ENCODE assay signal across 20 cellular contexts in the genomic region with DNA sequence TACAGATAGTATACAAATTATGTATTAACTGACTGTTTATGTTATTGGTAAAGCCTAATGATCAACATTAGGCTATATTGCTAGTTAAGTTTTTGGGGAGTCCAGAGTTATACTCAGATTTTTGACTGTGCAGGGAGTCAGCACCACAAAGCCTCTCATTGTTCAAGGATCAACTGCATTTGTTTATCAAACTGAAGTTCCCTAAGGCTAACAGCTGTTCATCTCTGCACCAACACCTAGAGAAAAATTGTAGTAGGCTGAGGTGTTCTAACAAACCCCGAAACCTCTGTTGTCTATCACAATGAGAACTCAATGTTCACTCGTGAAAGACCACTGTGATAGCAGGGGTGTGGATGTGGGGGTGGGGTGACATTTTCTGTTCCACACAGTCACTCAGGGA.
DNase-seq lines count a peak whose midpoint lies in the region; ATAC-seq and TF ChIP-seq lines count a peak whose summit lies in the region.
"Had no signal": no experiment of that assay in that cellular context is flagged by ENCODE, and none has a peak within 500 bp of the region (broad histone marks: within the 10 kb centered on the region; RNA-seq: fewer than 3 reads in every experiment).

No MANE protein-coding gene starts in this region.

- H2AFZ ChIP-seq in mammary epithelial cell (ENCODE audit: low read depth, low read length) = no peak overlapping the region

- DNase-seq in mammary epithelial cell = peak; percentile 61
- DNase-seq in MCF 10A (ENCODE audit: unreplicated experiment) = no peak
- DNase-seq in LHCN-M2 (ENCODE audit: low read depth) = peak; percentile 48
- DNase-seq in NCI-H526 treated with DMSO at 0.1 percent for 48 hours (lab: John Stamatoyannopoulos, UW) = peak; percentile 3
- DNase-seq in foreskin keratinocyte = no peak
- DNase-seq: AML-193; Caco-2; Calu3; CD4-positive, alpha-beta T cell; CD8-positive, alpha-beta T cell; DMS79 treated with DMSO at 0.1 percent for 48 hours; GF-D8 had no signal

- dilution Hi-C loops in mammary epithelial cell (cut with HindIII; ENCODE audit: low sequenced_read_pairs) = no loop called here

- H3K9me3 Mint-ChIP-seq in MCF 10A (ENCODE audit: unreplicated experiment) = no peaks in the 10 kb centered on the region
- H3K9me3 Mint-ChIP-seq: CD4-positive, alpha-beta T cell had no signal

- no peaks in the 10 kb centered on the region for H3K27me3 ChIP-seq in mammary epithelial cell (ENCODE audit: insufficient read depth, low read length)
- no peaks in the 10 kb centered on the region for H3K27me3 ChIP-seq in foreskin keratinocyte
- H3K27me3 ChIP-seq: BLaER1 treated with 17β-estradiol and CSF1 and Interleukin-3, amounts not matched to agents 10 nM and 100 nM had no signal

- in situ Hi-C loops in mammary epithelial cell (cut with MboI; ENCODE audit: low sequenced_read_pairs in 2 of 2) = no loop called here

- no peaks in the 10 kb centered on the region for H3K9me3 ChIP-seq in mammary epithelial cell (replicated peaks; ENCODE audit: insufficient read depth, low read length)
- H3K9me3 ChIP-seq: BLaER1 treated with 17β-estradiol and CSF1 and Interleukin-3, amounts not matched to agents 10 nM and 100 nM; Caco-2 had no signal

- ATAC-seq in foreskin keratinocyte (no peak), HG03571 (IDR thresholded peaks at IDR 0.05; ENCODE audit: unreplicated experiment) (no peak), GM18519 (IDR thresholded peaks at IDR 0.05; ENCODE audit: low FRiP score, unreplicated experiment) (no peak), HG03039 (IDR thresholded peaks at IDR 0.05; ENCODE audit: unreplicated experiment) (no peak)
- ATAC-seq: A549; CD8-positive, alpha-beta T cell had no signal

- H3K27me3 Mint-ChIP-seq in MCF 10A (ENCODE audit: insufficient read depth, unreplicated experiment) = no peaks in the 10 kb centered on the region
- H3K27me3 Mint-ChIP-seq: B cell; CD4-positive, alpha-beta T cell had no signal

- no peak overlapping the region for H3K4me3 Mint-ChIP-seq in MCF 10A (ENCODE audit: unreplicated experiment)
- H3K4me3 Mint-ChIP-seq: B cell; CD4-positive, alpha-beta T cell; CD8-positive, alpha-beta T cell had no signal

- POLR2A ChIA-PET in MCF 10A (lab: Yijun Ruan, JAX) = no interaction called here

- no peak overlapping the region for H3K4me2 ChIP-seq in mammary epithelial cell (ENCODE audit: insufficient read depth, low read depth, low read length)
- H3K4me2 ChIP-seq: A549 had no signal

- H3K79me2 ChIP-seq in mammary epithelial cell (ENCODE audit: insufficient read depth, low read length) = no peaks in the 10 kb centered on the region

- TF ChIP-seq CTCF in mammary epithelial cell (conservative IDR thresholded peaks at IDR 0.05 in 1 of 2, IDR thresholded peaks at IDR 0.05 in 1 of 2; ENCODE audit: extremely low read depth in 1 of 2, insufficient read depth in 1 of 2, low read depth in 1 of 2, low read length in 2 of 2) (no peak), MCF 10A (IDR thresholded peaks at IDR 0.05; ENCODE audit: unreplicated experiment) (no peak), foreskin keratinocyte (conservative IDR thresholded peaks at IDR 0.05) (no peak)

- WGBS in mammary epithelial cell (ENCODE audit: low coverage, missing lambda C conversion rate) = 57% methylated on average over 2 of the region's 2 CpGs

- H3K4me1 ChIP-seq in mammary epithelial cell (ENCODE audit: insufficient read depth, low read length) (peaks cover 29% of the 10 kb centered on the region), foreskin keratinocyte (peaks cover 8% of the 10 kb centered on the region)

- H3K36me3 Mint-ChIP-seq in MCF 10A (ENCODE audit: insufficient read depth, unreplicated experiment) = no peaks in the 10 kb centered on the region
- H3K36me3 Mint-ChIP-seq: CD8-positive, alpha-beta T cell had no signal

- no peak overlapping the region for H3K9ac ChIP-seq in mammary epithelial cell (ENCODE audit: insufficient read depth, low read length)
- H3K9ac ChIP-seq: BLaER1 treated with 17β-estradiol and CSF1 and Interleukin-3, amounts not matched to agents 10 nM and 100 nM had no signal

- H3K4me3 ChIP-seq in mammary epithelial cell (replicated peaks in 1 of 3; ENCODE audit: insufficient read depth in 1 of 3, low read depth in 2 of 3, low read length in 3 of 3) = no peak overlapping the region
- H3K4me3 ChIP-seq: A549; BLaER1 treated with 17β-estradiol and CSF1 and Interleukin-3, amounts not matched to agents 10 nM and 100 nM had no signal

- intact Hi-C loops in mammary epithelial cell (cut with micrococcal nuclease) = no loop called here
- intact Hi-C loops in MCF 10A (cut with micrococcal nuclease) = no loop called here

- no peaks in the 10 kb centered on the region for H4K20me1 ChIP-seq in mammary epithelial cell (ENCODE audit: insufficient read depth, low read length)
- H4K20me1 ChIP-seq: BLaER1 treated with 17β-estradiol and CSF1 and Interleukin-3, amounts not matched to agents 10 nM and 100 nM had no signal

- H3K4me1 Mint-ChIP-seq in MCF 10A (ENCODE audit: insufficient read depth, unreplicated experiment) = no peaks in the 10 kb centered on the region
- H3K4me1 Mint-ChIP-seq: B cell had no signal

- BruUV-seq in mammary epithelial cell (replicated peaks; lab: Mats Ljungman, UMichigan) (no TSS peak), MCF 10A (replicated peaks; lab: Mats Ljungman, UMichigan) (no TSS peak)

- CTCF ChIA-PET in mammary epithelial cell (lab: Charles Lee; ENCODE audit: low non-redundant PET) (interaction anchor here (0.6 kb wide), 1 partner anchor 93 kb away, joined by 6 read pairs; no protein-coding TSS in a partner anchor), MCF 10A (lab: Yijun Ruan, JAX) (interaction anchor here (1.2 kb wide), 1 partner anchor 22 kb away, joined by 3 read pairs; no protein-coding TSS in a partner anchor)

- H3K36me3 ChIP-seq in mammary epithelial cell (ENCODE audit: insufficient read depth, low read length) = no peaks in the 10 kb centered on the region
- H3K36me3 ChIP-seq: BLaER1 treated with 17β-estradiol and CSF1 and Interleukin-3, amounts not matched to agents 10 nM and 100 nM had no signal

- no peak overlapping the region for H3K27ac Mint-ChIP-seq in MCF 10A (ENCODE audit: low read depth, unreplicated experiment)
- H3K27ac Mint-ChIP-seq: B cell; CD4-positive, alpha-beta T cell; CD8-positive, alpha-beta T cell had no signal

- H3K27ac ChIP-seq in mammary epithelial cell (ENCODE audit: insufficient read depth, low read depth, low read length) = no peak overlapping the region
- H3K27ac ChIP-seq in foreskin keratinocyte = peak overlapping the region; percentile 30
- H3K27ac ChIP-seq: 22Rv1; BLaER1 treated with 17β-estradiol and CSF1 and Interleukin-3, amounts not matched to agents 10 nM and 100 nM; C4-2B had no signal

Comparison
In these comparisons a context has a peak if more than half of its experiments do, and no peak if none do; other contexts are left out.
1. DNase-seq: peak in mammary epithelial cell (single experiment), LHCN-M2 (single experiment) and NCI-H526 treated with DMSO at 0.1 percent for 48 hours (single experiment); none in MCF 10A (single experiment) and foreskin keratinocyte (0 of 2).